ENCODE assay signal across 2 cellular contexts in the genomic region with DNA sequence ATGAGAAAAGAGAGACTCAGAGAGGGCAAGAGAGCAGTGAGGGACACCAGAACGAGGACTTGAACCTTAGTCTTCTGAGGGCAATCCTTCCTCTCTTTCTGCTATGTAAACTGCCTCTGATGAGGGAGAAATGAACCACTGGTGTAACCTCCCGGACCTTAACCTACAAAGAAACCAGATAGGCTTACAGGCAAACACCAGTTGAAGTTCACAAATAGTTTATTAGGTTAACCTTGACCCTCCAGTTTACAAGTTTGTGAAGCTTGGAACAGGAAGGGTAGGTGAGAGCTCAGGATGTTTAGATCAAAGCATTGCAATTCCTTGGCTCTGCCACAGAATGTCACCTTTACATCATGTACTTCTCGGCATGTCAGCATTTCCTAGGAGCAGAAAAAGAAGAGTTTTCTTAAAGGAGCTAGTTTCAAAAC.
TF ChIP-seq lines count a peak whose summit lies in the region.

No MANE protein-coding gene starts in this region.

TF ChIP-seq in Ishikawa, 13 proteins besides CTCF, POLR2A, EP300 and RAD21 (continued from another document):
- TF ChIP-seq, protein P1, sequence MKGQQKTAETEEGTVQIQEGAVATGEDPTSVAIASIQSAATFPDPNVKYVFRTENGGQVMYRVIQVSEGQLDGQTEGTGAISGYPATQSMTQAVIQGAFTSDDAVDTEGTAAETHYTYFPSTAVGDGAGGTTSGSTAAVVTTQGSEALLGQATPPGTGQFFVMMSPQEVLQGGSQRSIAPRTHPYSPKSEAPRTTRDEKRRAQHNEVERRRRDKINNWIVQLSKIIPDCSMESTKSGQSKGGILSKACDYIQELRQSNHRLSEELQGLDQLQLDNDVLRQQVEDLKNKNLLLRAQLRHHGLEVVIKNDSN (IDR thresholded peaks at IDR 0.05), result no peak

TF ChIP-seq in K562, 482 proteins besides CTCF, POLR2A, EP300 and RAD21 (continued from another document):
- TF ChIP-seq, protein P2, sequence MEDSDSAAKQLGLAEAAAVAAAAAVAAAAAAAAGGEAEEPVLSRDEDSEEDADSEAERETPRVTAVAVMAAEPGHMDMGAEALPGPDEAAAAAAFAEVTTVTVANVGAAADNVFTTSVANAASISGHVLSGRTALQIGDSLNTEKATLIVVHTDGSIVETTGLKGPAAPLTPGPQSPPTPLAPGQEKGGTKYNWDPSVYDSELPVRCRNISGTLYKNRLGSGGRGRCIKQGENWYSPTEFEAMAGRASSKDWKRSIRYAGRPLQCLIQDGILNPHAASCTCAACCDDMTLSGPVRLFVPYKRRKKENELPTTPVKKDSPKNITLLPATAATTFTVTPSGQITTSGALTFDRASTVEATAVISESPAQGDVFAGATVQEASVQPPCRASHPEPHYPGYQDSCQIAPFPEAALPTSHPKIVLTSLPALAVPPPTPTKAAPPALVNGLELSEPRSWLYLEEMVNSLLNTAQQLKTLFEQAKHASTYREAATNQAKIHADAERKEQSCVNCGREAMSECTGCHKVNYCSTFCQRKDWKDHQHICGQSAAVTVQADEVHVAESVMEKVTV (CRISPR knock-in tag; IDR thresholded peaks at IDR 0.05), result 0 out of 2 replicates have a peak, but pooled peaks have one; percentile 19
- TF ChIP-seq, protein P3, sequence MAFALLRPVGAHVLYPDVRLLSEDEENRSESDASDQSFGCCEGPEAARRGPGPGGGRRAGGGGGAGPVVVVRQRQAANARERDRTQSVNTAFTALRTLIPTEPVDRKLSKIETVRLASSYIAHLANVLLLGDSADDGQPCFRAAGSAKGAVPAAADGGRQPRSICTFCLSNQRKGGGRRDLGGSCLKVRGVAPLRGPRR (CRISPR knock-in tag; IDR thresholded peaks at IDR 0.05), result no peak
- TF ChIP-seq MEF2A (IDR thresholded peaks at IDR 0.05; ENCODE audit: control insufficient read depth, low read depth, low read length) (no peak), CTBP1 (IDR thresholded peaks at IDR 0.05; ENCODE audit: borderline replicate concordance) (no peak), NRF1 (conservative IDR thresholded peaks at IDR 0.05 in 1 of 2, IDR thresholded peaks at IDR 0.05 in 1 of 2) (no peak), LEF1 (IDR thresholded peaks at IDR 0.05) (0 out of 2 replicates have a peak, but pooled peaks have one; percentile 48), SETDB1 (IDR thresholded peaks at IDR 0.05; ENCODE audit: low read length) (no peak), ADNP (tag; IDR thresholded peaks at IDR 0.05) (no peak), ZNF165 (CRISPR knock-in tag; IDR thresholded peaks at IDR 0.05; ENCODE audit: borderline replicate concordance) (no peak), FOXM1 (IDR thresholded peaks at IDR 0.05; ENCODE audit: low read depth) (no peak), FOXM1 (CRISPR knock-in tag; IDR thresholded peaks at IDR 0.05; ENCODE audit: low read depth) (no peak), BCOR (IDR thresholded peaks at IDR 0.05) (no peak), ZNF316 (IDR thresholded peaks at IDR 0.05) (peak; percentile 63), C11orf30 (IDR thresholded peaks at IDR 0.05; ENCODE audit: low read depth) (peak; percentile 26; the same call in 1 of the 2 replicates), ZNF184 (CRISPR knock-in tag; IDR thresholded peaks at IDR 0.05) (no peak), EZH2 (IDR thresholded peaks at IDR 0.05; ENCODE audit: borderline replicate concordance, low read depth, low read length) (no peak), TCF3 (CRISPR knock-in tag; IDR thresholded peaks at IDR 0.05) (no peak), ZBTB1 (CRISPR knock-in tag; IDR thresholded peaks at IDR 0.05; ENCODE audit: borderline replicate concordance, low read depth) (no peak)
- TF ChIP-seq, protein P4, sequence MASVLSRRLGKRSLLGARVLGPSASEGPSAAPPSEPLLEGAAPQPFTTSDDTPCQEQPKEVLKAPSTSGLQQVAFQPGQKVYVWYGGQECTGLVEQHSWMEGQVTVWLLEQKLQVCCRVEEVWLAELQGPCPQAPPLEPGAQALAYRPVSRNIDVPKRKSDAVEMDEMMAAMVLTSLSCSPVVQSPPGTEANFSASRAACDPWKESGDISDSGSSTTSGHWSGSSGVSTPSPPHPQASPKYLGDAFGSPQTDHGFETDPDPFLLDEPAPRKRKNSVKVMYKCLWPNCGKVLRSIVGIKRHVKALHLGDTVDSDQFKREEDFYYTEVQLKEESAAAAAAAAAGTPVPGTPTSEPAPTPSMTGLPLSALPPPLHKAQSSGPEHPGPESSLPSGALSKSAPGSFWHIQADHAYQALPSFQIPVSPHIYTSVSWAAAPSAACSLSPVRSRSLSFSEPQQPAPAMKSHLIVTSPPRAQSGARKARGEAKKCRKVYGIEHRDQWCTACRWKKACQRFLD (CRISPR knock-in tag; IDR thresholded peaks at IDR 0.05), result no peak
- TF ChIP-seq, protein P5, sequence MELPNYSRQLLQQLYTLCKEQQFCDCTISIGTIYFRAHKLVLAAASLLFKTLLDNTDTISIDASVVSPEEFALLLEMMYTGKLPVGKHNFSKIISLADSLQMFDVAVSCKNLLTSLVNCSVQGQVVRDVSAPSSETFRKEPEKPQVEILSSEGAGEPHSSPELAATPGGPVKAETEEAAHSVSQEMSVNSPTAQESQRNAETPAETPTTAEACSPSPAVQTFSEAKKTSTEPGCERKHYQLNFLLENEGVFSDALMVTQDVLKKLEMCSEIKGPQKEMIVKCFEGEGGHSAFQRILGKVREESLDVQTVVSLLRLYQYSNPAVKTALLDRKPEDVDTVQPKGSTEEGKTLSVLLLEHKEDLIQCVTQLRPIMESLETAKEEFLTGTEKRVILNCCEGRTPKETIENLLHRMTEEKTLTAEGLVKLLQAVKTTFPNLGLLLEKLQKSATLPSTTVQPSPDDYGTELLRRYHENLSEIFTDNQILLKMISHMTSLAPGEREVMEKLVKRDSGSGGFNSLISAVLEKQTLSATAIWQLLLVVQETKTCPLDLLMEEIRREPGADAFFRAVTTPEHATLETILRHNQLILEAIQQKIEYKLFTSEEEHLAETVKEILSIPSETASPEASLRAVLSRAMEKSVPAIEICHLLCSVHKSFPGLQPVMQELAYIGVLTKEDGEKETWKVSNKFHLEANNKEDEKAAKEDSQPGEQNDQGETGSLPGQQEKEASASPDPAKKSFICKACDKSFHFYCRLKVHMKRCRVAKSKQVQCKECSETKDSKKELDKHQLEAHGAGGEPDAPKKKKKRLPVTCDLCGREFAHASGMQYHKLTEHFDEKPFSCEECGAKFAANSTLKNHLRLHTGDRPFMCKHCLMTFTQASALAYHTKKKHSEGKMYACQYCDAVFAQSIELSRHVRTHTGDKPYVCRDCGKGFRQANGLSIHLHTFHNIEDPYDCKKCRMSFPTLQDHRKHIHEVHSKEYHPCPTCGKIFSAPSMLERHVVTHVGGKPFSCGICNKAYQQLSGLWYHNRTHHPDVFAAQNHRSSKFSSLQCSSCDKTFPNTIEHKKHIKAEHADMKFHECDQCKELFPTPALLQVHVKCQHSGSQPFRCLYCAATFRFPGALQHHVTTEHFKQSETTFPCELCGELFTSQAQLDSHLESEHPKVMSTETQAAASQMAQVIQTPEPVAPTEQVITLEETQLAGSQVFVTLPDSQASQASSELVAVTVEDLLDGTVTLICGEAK (IDR thresholded peaks at IDR 0.05), result no peak
- TF ChIP-seq, protein P5 (CRISPR knock-in tag; IDR thresholded peaks at IDR 0.05), result no peak
